Comparison of ENCODE assay signal across 1 cellular context in the genomic region with DNA sequence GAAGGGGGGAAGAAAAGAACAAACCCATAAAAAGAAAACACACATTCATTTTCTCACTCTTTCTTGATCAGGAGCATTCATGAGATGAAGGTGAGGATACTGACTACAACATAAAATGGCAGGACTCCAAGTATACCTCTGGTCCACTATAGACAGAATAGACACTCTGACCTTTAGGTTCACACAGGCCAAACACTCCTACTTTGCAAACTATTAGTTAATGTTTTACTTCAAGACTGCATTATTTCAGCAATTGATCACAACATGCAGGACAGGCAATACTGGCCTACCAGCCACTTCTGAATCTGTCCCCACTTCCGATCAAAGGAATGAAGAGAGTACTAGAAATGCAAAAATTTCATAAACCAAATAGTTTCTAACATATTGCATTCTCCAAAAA.
TF ChIP-seq lines count a peak whose summit lies in the region.

No MANE protein-coding gene starts in this region.

TF ChIP-seq in HepG2, 621 proteins besides CTCF, POLR2A, EP300 and RAD21 (continued from another document):
- TF ChIP-seq ZNF644 (CRISPR knock-in tag; IDR thresholded peaks at IDR 0.05; ENCODE audit: low read depth) (peak; percentile 93), ATF1 (CRISPR knock-in tag; IDR thresholded peaks at IDR 0.05) (no peak), HCFC1 (IDR thresholded peaks at IDR 0.05; ENCODE audit: low read depth, low read length) (no peak), ZNF12 (CRISPR knock-in tag; IDR thresholded peaks at IDR 0.05) (peak; percentile 67; the same call in 1 of the 2 replicates), TBX3 (IDR thresholded peaks at IDR 0.05; ENCODE audit: borderline replicate concordance) (no peak), KLF15 (CRISPR knock-in tag; IDR thresholded peaks at IDR 0.05; ENCODE audit: borderline replicate concordance) (no peak), ZNF674 (CRISPR knock-in tag; IDR thresholded peaks at IDR 0.05; ENCODE audit: low read depth) (no peak), PRPF4 (IDR thresholded peaks at IDR 0.05; ENCODE audit: low read depth, low read length, poor library complexity, severe bottlenecking) (no peak), HDAC6 (IDR thresholded peaks at IDR 0.05; ENCODE audit: low read depth, low read length) (no peak), ZNF496 (CRISPR knock-in tag; IDR thresholded peaks at IDR 0.05; ENCODE audit: insufficient replicate concordance) (no peak), NFRKB (IDR thresholded peaks at IDR 0.05) (no peak), CHD4 (IDR thresholded peaks at IDR 0.05; ENCODE audit: borderline replicate concordance, low read length) (no peak), SOX6 (IDR thresholded peaks at IDR 0.05) (no peak), SOX6 (CRISPR knock-in tag; IDR thresholded peaks at IDR 0.05) (peak; percentile 48; the same call in 1 of the 2 replicates), ZNF143 (CRISPR knock-in tag; IDR thresholded peaks at IDR 0.05) (no peak), FIP1L1 (IDR thresholded peaks at IDR 0.05; ENCODE audit: borderline replicate concordance, insufficient read depth, low read depth, low read length) (no peak)
- TF ChIP-seq, protein P1, sequence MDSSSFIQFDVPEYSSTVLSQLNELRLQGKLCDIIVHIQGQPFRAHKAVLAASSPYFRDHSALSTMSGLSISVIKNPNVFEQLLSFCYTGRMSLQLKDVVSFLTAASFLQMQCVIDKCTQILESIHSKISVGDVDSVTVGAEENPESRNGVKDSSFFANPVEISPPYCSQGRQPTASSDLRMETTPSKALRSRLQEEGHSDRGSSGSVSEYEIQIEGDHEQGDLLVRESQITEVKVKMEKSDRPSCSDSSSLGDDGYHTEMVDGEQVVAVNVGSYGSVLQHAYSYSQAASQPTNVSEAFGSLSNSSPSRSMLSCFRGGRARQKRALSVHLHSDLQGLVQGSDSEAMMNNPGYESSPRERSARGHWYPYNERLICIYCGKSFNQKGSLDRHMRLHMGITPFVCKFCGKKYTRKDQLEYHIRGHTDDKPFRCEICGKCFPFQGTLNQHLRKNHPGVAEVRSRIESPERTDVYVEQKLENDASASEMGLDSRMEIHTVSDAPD (CRISPR knock-in tag; IDR thresholded peaks at IDR 0.05), result no peak
- TF ChIP-seq, protein P2, sequence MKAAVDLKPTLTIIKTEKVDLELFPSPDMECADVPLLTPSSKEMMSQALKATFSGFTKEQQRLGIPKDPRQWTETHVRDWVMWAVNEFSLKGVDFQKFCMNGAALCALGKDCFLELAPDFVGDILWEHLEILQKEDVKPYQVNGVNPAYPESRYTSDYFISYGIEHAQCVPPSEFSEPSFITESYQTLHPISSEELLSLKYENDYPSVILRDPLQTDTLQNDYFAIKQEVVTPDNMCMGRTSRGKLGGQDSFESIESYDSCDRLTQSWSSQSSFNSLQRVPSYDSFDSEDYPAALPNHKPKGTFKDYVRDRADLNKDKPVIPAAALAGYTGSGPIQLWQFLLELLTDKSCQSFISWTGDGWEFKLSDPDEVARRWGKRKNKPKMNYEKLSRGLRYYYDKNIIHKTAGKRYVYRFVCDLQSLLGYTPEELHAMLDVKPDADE (CRISPR knock-in tag; IDR thresholded peaks at IDR 0.05), result no peak
